ENCODE assay signal across 13 cellular contexts in the genomic region with DNA sequence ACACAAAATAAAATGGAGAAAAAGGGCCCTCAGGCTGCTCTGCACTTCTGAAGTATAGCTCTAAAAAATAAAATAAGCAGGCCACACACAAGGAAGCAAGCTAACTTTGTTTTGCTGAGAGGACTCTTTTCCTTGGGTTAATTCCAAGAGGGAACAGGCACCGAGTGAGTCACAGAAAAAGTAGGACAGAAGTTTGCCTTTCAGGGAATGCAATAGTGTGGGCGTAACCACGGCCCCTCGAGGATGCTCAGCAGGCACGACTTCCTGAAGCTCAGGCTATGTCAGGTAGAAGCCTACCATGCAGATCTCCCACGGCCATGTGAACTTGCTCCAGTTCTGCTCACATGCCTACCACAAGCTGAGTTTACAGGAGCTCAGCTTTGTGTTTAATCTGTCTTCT. TPM values are rescaled to one million over a fixed set of nuclear protein-coding genes. Genes with fewer than 3 reads are reported as not detected.
A peak's percentile ranks its signal among the peaks of the same experiment; 100 is the strongest.
DNase-seq lines count a peak whose midpoint lies in the region; ATAC-seq and TF ChIP-seq lines count a peak whose summit lies in the region.
"Had no signal": no experiment of that assay in that cellular context is flagged by ENCODE, and none has a peak within 500 bp of the region (broad histone marks: within the 10 kb centered on the region; RNA-seq: fewer than 3 reads in every experiment).

No MANE protein-coding gene starts in this region.

- no peaks in the 10 kb centered on the region for H3K27me3 ChIP-seq in tibial nerve
- no peaks in the 10 kb centered on the region for H3K27me3 ChIP-seq in CD8-positive, alpha-beta T cell (ENCODE audit: insufficient read depth, low read length)

- H3K36me3 ChIP-seq in tibial nerve = no peaks in the 10 kb centered on the region
- H3K36me3 ChIP-seq in CD8-positive, alpha-beta T cell (ENCODE audit: insufficient read depth, low read length) = no peaks in the 10 kb centered on the region

- peak overlapping the region in 1 of 4 donors; percentile 20 for H3K27ac ChIP-seq in tibial nerve
- no peak overlapping the region for H3K27ac ChIP-seq in CD8-positive, alpha-beta T cell (ENCODE audit: low read depth, low read length)

- no peak for TF ChIP-seq EP300 in tibial nerve (IDR thresholded peaks at IDR 0.05)

- 11 to 53% methylated on average over 6 of the region's 6 CpGs for WGBS in tibial nerve, 2 donors

- H3K27me3 Mint-ChIP-seq in stimulated activated naive B cell treated with anti-CD40 and anti-IgM and Interleukin-4, amounts not matched to agents 10 μg/mL and 1 μg/mL and 100 μg/mL, for 72 hours = no peaks in the 10 kb centered on the region
- H3K27me3 Mint-ChIP-seq in CD8-positive, alpha-beta T cell (ENCODE audit: low read depth) = no peaks in the 10 kb centered on the region
- H3K27me3 Mint-ChIP-seq in natural killer cell (ENCODE audit: low read depth in 2 of 2) = peaks cover 0 to 5% of the 10 kb centered on the region in 2 donors

- POLR2A ChIA-PET in CD8-positive, alpha-beta T cell (lab: Charles Lee) = no interaction called here

- H3K4me1 ChIP-seq in tibial nerve = no peaks in the 10 kb centered on the region
- no peaks in the 10 kb centered on the region for H3K4me1 ChIP-seq in CD8-positive, alpha-beta T cell (ENCODE audit: insufficient read depth, low read length)

- no peak overlapping the region for H3K27ac Mint-ChIP-seq in stimulated activated naive B cell treated with anti-CD40 and anti-IgM and Interleukin-4, amounts not matched to agents 10 μg/mL and 1 μg/mL and 100 μg/mL, for 72 hours
- H3K27ac Mint-ChIP-seq in CD8-positive, alpha-beta T cell = no peak overlapping the region
- H3K27ac Mint-ChIP-seq in natural killer cell = no peak overlapping the region
- H3K27ac Mint-ChIP-seq: activated naive CD4-positive, alpha-beta T cell treated with anti-CD3 and anti-CD28 coated beads, Interleukin-2, amount 50 U/mL, for 72 hours had no signal

- CTCF ChIA-PET in CD8-positive, alpha-beta T cell (lab: Charles Lee) = no interaction called here

- intact Hi-C loops in CD8-positive, alpha-beta T cell (cut with DNase I, micrococcal nuclease) = no loop called here
- intact Hi-C loops in natural killer cell (cut with micrococcal nuclease) = no loop called here

- no peaks in the 10 kb centered on the region for H3K36me3 Mint-ChIP-seq in stimulated activated naive B cell treated with anti-CD40 and anti-IgM and Interleukin-4, amounts not matched to agents 10 μg/mL and 1 μg/mL and 100 μg/mL, for 72 hours
- no peaks in the 10 kb centered on the region for H3K36me3 Mint-ChIP-seq in CD8-positive, alpha-beta T cell
- no peaks in the 10 kb centered on the region for H3K36me3 Mint-ChIP-seq in natural killer cell
- H3K36me3 Mint-ChIP-seq: activated naive CD4-positive, alpha-beta T cell treated with anti-CD3 and anti-CD28 coated beads, Interleukin-2, amount 50 U/mL, for 72 hours had no signal

- DNase-seq in HT1080 (ENCODE audit: low read depth) (peak; percentile 46), epidermal melanocyte (ENCODE audit: insufficient read length, low spot score) (peak; percentile 23), kidney tubule cell (ENCODE audit: low spot score) (peak; percentile 81), tibial nerve (ENCODE audit: low spot score in 2 of 2) (peak; percentile 21 to 31), SKM-1 treated with dmso at 0.1 percent for 144 hours (lab: John Stamatoyannopoulos, UW; ENCODE audit: unreplicated experiment) (no peak), natural killer cell (no peak)
- DNase-seq in stimulated activated naive B cell treated with anti-CD40 and anti-IgM and Interleukin-4, amounts not matched to agents 10 μg/mL and 1 μg/mL and 100 μg/mL, for 72 hours = no peak
- DNase-seq in CD8-positive, alpha-beta T cell = no peak
- DNase-seq: activated CD4-positive, alpha-beta T cell treated with anti-CD3 and anti-CD28 coated beads for 4 hours; NCI-H2081 treated with DMSO at 0.1 percent for 48 hours had no signal

- H3K9me3 ChIP-seq in tibial nerve = no peaks in the 10 kb centered on the region
- H3K9me3 ChIP-seq in CD8-positive, alpha-beta T cell (ENCODE audit: low read length) = no peaks in the 10 kb centered on the region

- no peaks in the 10 kb centered on the region for H3K4me1 Mint-ChIP-seq in stimulated activated naive B cell treated with anti-CD40 and anti-IgM and Interleukin-4, amounts not matched to agents 10 μg/mL and 1 μg/mL and 100 μg/mL, for 72 hours
- peaks cover 6% of the 10 kb centered on the region for H3K4me1 Mint-ChIP-seq in CD8-positive, alpha-beta T cell (ENCODE audit: low read depth)
- no peaks in the 10 kb centered on the region for H3K4me1 Mint-ChIP-seq in natural killer cell

- TF ChIP-seq CTCF in tibial nerve (IDR thresholded peaks at IDR 0.05) (no peak), natural killer cell (IDR thresholded peaks at IDR 0.05) (no peak)
- no peak for TF ChIP-seq CTCF in CD8-positive, alpha-beta T cell (IDR thresholded peaks at IDR 0.05)

- no peak overlapping the region for H3K4me3 ChIP-seq in tibial nerve
- H3K4me3 ChIP-seq in CD8-positive, alpha-beta T cell (ENCODE audit: low read depth, low read length) = no peak overlapping the region

- no peak for TF ChIP-seq POLR2A in tibial nerve (IDR thresholded peaks at IDR 0.05)

- no peak for ATAC-seq in stimulated activated naive B cell treated with anti-CD40 and anti-IgM and Interleukin-4, amounts not matched to agents 10 μg/mL and 1 μg/mL and 100 μg/mL, for 72 hours (replicated peaks)
- ATAC-seq in CD8-positive, alpha-beta T cell = no peak
- no peak for ATAC-seq in natural killer cell
- ATAC-seq: activated naive CD4-positive, alpha-beta T cell treated with anti-CD3 and anti-CD28 coated beads, Interleukin-2, amount 50 U/mL, for 72 hours had no signal

- no peak overlapping the region for H3K4me3 Mint-ChIP-seq in stimulated activated naive B cell treated with anti-CD40 and anti-IgM and Interleukin-4, amounts not matched to agents 10 μg/mL and 1 μg/mL and 100 μg/mL, for 72 hours
- no peak overlapping the region for H3K4me3 Mint-ChIP-seq in CD8-positive, alpha-beta T cell
- no peak overlapping the region for H3K4me3 Mint-ChIP-seq in natural killer cell
- H3K4me3 Mint-ChIP-seq: nephron had no signal

- H3K9me3 Mint-ChIP-seq in stimulated activated naive B cell treated with anti-CD40 and anti-IgM and Interleukin-4, amounts not matched to agents 10 μg/mL and 1 μg/mL and 100 μg/mL, for 72 hours = no peaks in the 10 kb centered on the region
- H3K9me3 Mint-ChIP-seq in CD8-positive, alpha-beta T cell = no peaks in the 10 kb centered on the region
- H3K9me3 Mint-ChIP-seq in natural killer cell = no peaks in the 10 kb centered on the region
- H3K9me3 Mint-ChIP-seq: activated naive CD4-positive, alpha-beta T cell treated with anti-CD3 and anti-CD28 coated beads, Interleukin-2, amount 50 U/mL, for 72 hours; nephron had no signal

RNA-seq across cellular contexts. Expression of gene PPP1R2C, which starts 22.1 kb away (rescaled TPM):
- not detected in 2 replicates for total RNA-seq in HT1080 (2014; rRNA removed; shearing (Covaris generic))
- not detected in 2 replicates for polyA plus RNA-seq in HT1080 (2015; cell fraction: cytosol; rRNA removed)
- not detected in 2 replicates for polyA plus RNA-seq in HT1080 (2015; cell fraction: nucleus; rRNA removed)
- total RNA-seq in tibial nerve (not detected), natural killer cell (under 1 TPM in 1 of 3 donors, not detected in 2; 0.72 TPM)
- total RNA-seq in CD8-positive, alpha-beta T cell = not detected
- total RNA-seq: activated naive CD4-positive, alpha-beta T cell treated with anti-CD3 and anti-CD28 coated beads, Interleukin-2, amount 50 U/mL, for 72 hours; frontal cortex had no signal

Comparison
In these comparisons a context has a peak if more than half of its experiments do, and no peak if none do; other contexts are left out.
1. DNase-seq: peak in HT1080 (single experiment), epidermal melanocyte (single experiment), kidney tubule cell (single experiment) and tibial nerve (2 of 2); none in stimulated activated naive B cell treated with anti-CD40 and anti-IgM and Interleukin-4, amounts not matched to agents 10 μg/mL and 1 μg/mL and 100 μg/mL, for 72 hours (single experiment), SKM-1 treated with dmso at 0.1 percent for 144 hours (single experiment), CD8-positive, alpha-beta T cell (0 of 7) and natural killer cell (single experiment).